Comparison of ENCODE assay signal across 8 cellular contexts in genomic region chr5:138610468-138611294, GRCh38. TPM values are rescaled to one million over a fixed set of nuclear protein-coding genes. Genes with fewer than 3 reads are reported as not detected.
DNase-seq lines count a peak whose midpoint lies in the region; ATAC-seq and TF ChIP-seq lines count a peak whose summit lies in the region.

No MANE protein-coding gene starts in this region.

- H3K27me3 Mint-ChIP-seq in endodermal cell (ENCODE audit: insufficient read depth): no peaks in the 10 kb centered on the region

- H3K9ac ChIP-seq in endodermal cell (ENCODE audit: extremely low read depth, low read length, poor library complexity, severe bottlenecking): peak overlapping the region; percentile 31
- peak overlapping the region; percentile 9 for H3K9ac ChIP-seq in mucosa of stomach (ENCODE audit: low read length)

- no peaks in the 10 kb centered on the region for H3K9me3 Mint-ChIP-seq in endodermal cell

- H3K27me3 ChIP-seq in endodermal cell (ENCODE audit: control insufficient read depth, insufficient read depth, low read length, poor library complexity, severe bottlenecking) (no peaks in the 10 kb centered on the region), mucosa of stomach (ENCODE audit: control insufficient read depth, insufficient read depth, low read length) (no peaks in the 10 kb centered on the region)

- DNase-seq in LNCaP clone FGC (ENCODE audit: low read depth): no peak
- DNase-seq in endodermal cell: peak; percentile 78
- DNase-seq in activated CD4-positive, CD25-positive, alpha-beta regulatory T cell treated with anti-CD3 and anti-CD28 coated beads, Interleukin-2, amount 50 U/mL, for 72 hours: no peak
- DNase-seq in DMS153 (lab: John Stamatoyannopoulos, UW): no peak

- peaks cover 16% of the 10 kb centered on the region for H3K4me1 Mint-ChIP-seq in endodermal cell

- WGBS in endodermal cell (ENCODE audit: insufficient coverage in 1 of 2, insufficient read length in 1 of 2), 2 experiments: 23 to 49% methylated on average over 3 to 17 of the region's 18 CpGs

- TF ChIP-seq CTCF in 22Rv1 (IDR thresholded peaks at IDR 0.05): peak; percentile 32
- 0 out of 2 replicates have a peak, but pooled peaks have one; percentile 18 for TF ChIP-seq CTCF in LNCaP clone FGC (IDR thresholded peaks at IDR 0.05; ENCODE audit: control insufficient read depth, extremely low read depth, insufficient read depth)
- peak; percentile 74 for TF ChIP-seq CTCF in endodermal cell (conservative IDR thresholded peaks at IDR 0.05)

- H3K36me3 Mint-ChIP-seq in endodermal cell (ENCODE audit: low read depth): no peaks in the 10 kb centered on the region

- ATAC-seq in esophagus mucosa (no peak), HG03565 (IDR thresholded peaks at IDR 0.05; ENCODE audit: unreplicated experiment) (no peak)

- H3K27ac Mint-ChIP-seq in endodermal cell: peak overlapping the region; percentile 79

- H3K36me3 ChIP-seq in endodermal cell (ENCODE audit: control insufficient read depth, insufficient read depth, low read length): no peaks in the 10 kb centered on the region
- H3K36me3 ChIP-seq in mucosa of stomach (ENCODE audit: control insufficient read depth, insufficient read depth, low read length): no peaks in the 10 kb centered on the region

- peak overlapping the region; percentile 46; the same call in 1 of the 2 replicates for H3K27ac ChIP-seq in 22Rv1
- H3K27ac ChIP-seq in endodermal cell (ENCODE audit: low read depth, low read length): peak overlapping the region; percentile 79

- H3K4me3 Mint-ChIP-seq in endodermal cell: peak overlapping the region; percentile 58

- H3K4me3 ChIP-seq in LNCaP clone FGC (ENCODE audit: low read depth, low read length) (no peak overlapping the region), endodermal cell (ENCODE audit: low read length) (peak overlapping the region; percentile 77), mucosa of stomach (ENCODE audit: low read length) (no peak overlapping the region)

- H3K4me1 ChIP-seq in endodermal cell (ENCODE audit: control insufficient read depth, insufficient read depth, low read length): no peaks in the 10 kb centered on the region
- H3K4me1 ChIP-seq in mucosa of stomach (ENCODE audit: control insufficient read depth, insufficient read depth, low read length): peaks cover 8% of the 10 kb centered on the region

- H3K9me3 ChIP-seq in endodermal cell (ENCODE audit: control insufficient read depth, low read length): no peaks in the 10 kb centered on the region
- no peaks in the 10 kb centered on the region for H3K9me3 ChIP-seq in mucosa of stomach (ENCODE audit: control insufficient read depth, low read length)

RNA-seq across cellular contexts. Expression of gene HSPA9, which starts 35.5 kb away (rescaled TPM):
- total RNA-seq in endodermal cell (100 to 1,000 TPM; 201 to 212 TPM), esophagus mucosa (176 TPM)
- polyA plus RNA-seq in endodermal cell (2013, experiment 1 of 2): 141 TPM
- 120 TPM for polyA plus RNA-seq in endodermal cell (2013, experiment 2 of 2)

Comparison
In these comparisons a context has a peak if more than half of its experiments do, and no peak if none do; other contexts are left out.
1. CTCF ChIP-seq: peak in every context shown above with its lines; median percentile 74 in endodermal cell; 32 in 22Rv1; 18 in LNCaP clone FGC.